ENCODE assay signal across 9 cellular contexts in the genomic region with DNA sequence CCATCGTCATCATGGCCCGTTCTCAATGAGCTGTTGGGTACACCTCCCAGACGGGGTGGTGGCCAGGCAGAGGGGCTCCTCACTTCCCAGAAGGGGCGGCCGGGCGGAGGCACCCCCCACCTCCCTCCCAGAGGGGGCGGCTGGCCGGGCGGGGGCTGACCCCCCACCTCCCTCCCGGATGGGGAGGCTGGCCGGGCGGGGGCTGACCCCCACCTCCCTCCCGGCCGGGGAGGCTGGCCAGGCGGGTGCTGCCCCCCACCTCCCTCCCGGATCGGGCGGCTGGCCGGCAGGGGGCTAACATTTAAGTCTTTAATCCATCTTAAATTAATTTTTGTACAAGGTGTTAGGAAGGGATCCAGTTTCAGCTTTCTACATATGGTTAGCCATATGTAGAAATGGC. TPM values are rescaled to one million over a fixed set of nuclear protein-coding genes. Genes with fewer than 3 reads are reported as not detected.
"Had no signal": no experiment of that assay in that cellular context is flagged by ENCODE, and none has a peak within 500 bp of the region (broad histone marks: within the 10 kb centered on the region; RNA-seq: fewer than 3 reads in every experiment).

No MANE protein-coding gene starts in this region.

RNA-seq across cellular contexts. Expression of a gene that starts 17.9 kb away (rescaled TPM):
- total RNA-seq: subcutaneous adipose tissue, temporal lobe, thyroid gland, tibial nerve, transverse colon, ureter, urinary bladder, uterus had no signal

RNA-seq across cellular contexts. Expression of a gene that starts 51.7 kb away (rescaled TPM):
- total RNA-seq: suprapubic skin, temporal lobe, thyroid gland had no signal
